In genomic region chr9:36037580-36038169, GRCh38 we compare ENCODE assay signal across 8 cellular contexts. TPM values are rescaled to one million over a fixed set of nuclear protein-coding genes. Genes with fewer than 3 reads are reported as not detected.
DNase-seq lines count a peak whose midpoint lies in the region; ATAC-seq and TF ChIP-seq lines count a peak whose summit lies in the region.

No MANE protein-coding gene starts in this region.

- no peaks in the 10 kb centered on the region for H3K27me3 ChIP-seq in HUES64 (ENCODE audit: insufficient read depth, low read length)
- no peaks in the 10 kb centered on the region for H3K27me3 ChIP-seq in right cardiac atrium (ENCODE audit: control insufficient read depth, insufficient read depth)
- H3K27me3 ChIP-seq in sigmoid colon: no peaks in the 10 kb centered on the region

- no peak for TF ChIP-seq CTCF in sigmoid colon (IDR thresholded peaks at IDR 0.05)

- DNase-seq in DMS79 (lab: John Stamatoyannopoulos, UW): peak; percentile 52
- DNase-seq in activated naive CD8-positive, alpha-beta T cell treated with anti-CD3 and anti-CD28 coated beads, Interleukin-2, amount 10 ng/mL, durations not matched to agents 7 days and 5 days: no peak
- no peak for DNase-seq in right cardiac atrium
- peak; percentile 68 for DNase-seq in sigmoid colon
- DNase-seq in T-helper 9 cell: no peak
- DNase-seq in hepatic stellate cell (ENCODE audit: low spot score): no peak

- TF ChIP-seq EP300 in sigmoid colon (IDR thresholded peaks at IDR 0.05): no peak

- 14% methylated on average over 16 of the region's 16 CpGs for WGBS in HUES64
- WGBS in right cardiac atrium: 16% methylated on average over 16 of the region's 16 CpGs
- 36 to 41% methylated on average over 16 of the region's 16 CpGs for WGBS in sigmoid colon, 2 donors

- H3K4me3 ChIP-seq in HUES64 (ENCODE audit: low read length): peak overlapping the region; percentile 93
- peak overlapping the region; percentile 94 for H3K4me3 ChIP-seq in right cardiac atrium (ENCODE audit: low read length)
- peak overlapping the region; percentile 74 to 98 (median 92) for H3K4me3 ChIP-seq in sigmoid colon

- no peaks in the 10 kb centered on the region for H3K36me3 Mint-ChIP-seq in activated naive CD8-positive, alpha-beta T cell treated with anti-CD3 and anti-CD28 coated beads, Interleukin-2, amount 10 ng/mL, durations not matched to agents 7 days and 5 days

- TF ChIP-seq POLR2A in sigmoid colon (IDR thresholded peaks at IDR 0.05): no peak

- peak overlapping the region; percentile 91 for H3K9ac ChIP-seq in HUES64 (ENCODE audit: low read depth, low read length)

- no peaks in the 10 kb centered on the region for H3K9me3 ChIP-seq in HUES64 (ENCODE audit: insufficient read depth, low read depth, low read length)
- no peaks in the 10 kb centered on the region for H3K9me3 ChIP-seq in right cardiac atrium (ENCODE audit: control insufficient read depth, low read length)
- no peaks in the 10 kb centered on the region for H3K9me3 ChIP-seq in sigmoid colon

- POLR2A ChIA-PET in activated naive CD8-positive, alpha-beta T cell treated with anti-CD3 and anti-CD28 coated beads, Interleukin-2, amount 10 ng/mL, durations not matched to agents 7 days and 5 days (lab: Charles Lee): interaction anchor here (0.6 to 1.3 kb wide), 4 partner anchors 14 to 393 kb away, joined by 3 to 4 read pairs (median 3); partner anchors contain the start of gene GNE

- H3K36me3 ChIP-seq in HUES64 (ENCODE audit: insufficient read depth, low read length) (no peaks in the 10 kb centered on the region), sigmoid colon (no peaks in the 10 kb centered on the region)

- peak overlapping the region; percentile 79 for H3K27ac ChIP-seq in HUES64 (ENCODE audit: low read depth, low read length)
- H3K27ac ChIP-seq in right cardiac atrium (ENCODE audit: low read length): no peak overlapping the region
- H3K27ac ChIP-seq in sigmoid colon: peak overlapping the region; percentile 78 to 87 (median 85)

- peaks cover 29% of the 10 kb centered on the region for H3K4me1 Mint-ChIP-seq in activated naive CD8-positive, alpha-beta T cell treated with anti-CD3 and anti-CD28 coated beads, Interleukin-2, amount 10 ng/mL, durations not matched to agents 7 days and 5 days

- ATAC-seq in activated naive CD8-positive, alpha-beta T cell treated with anti-CD3 and anti-CD28 coated beads, Interleukin-2, amount 10 ng/mL, durations not matched to agents 7 days and 5 days (ENCODE audit: low read depth): peak; percentile 7
- ATAC-seq in right cardiac atrium (peak; percentile 6 to 10), HG03432 (IDR thresholded peaks at IDR 0.05; ENCODE audit: unreplicated experiment) (no peak)

- peak overlapping the region; percentile 71 for H3K27ac Mint-ChIP-seq in activated naive CD8-positive, alpha-beta T cell treated with anti-CD3 and anti-CD28 coated beads, Interleukin-2, amount 10 ng/mL, durations not matched to agents 7 days and 5 days

- intact Hi-C loops in right cardiac atrium (cut with DNase I): no loop called here
- intact Hi-C loops in sigmoid colon (cut with DNase I): no loop called here

- H3K4me1 ChIP-seq in HUES64 (ENCODE audit: insufficient read depth, low read length) (peaks cover 21% of the 10 kb centered on the region; the same call in 1 of the 2 replicates), right cardiac atrium (ENCODE audit: control insufficient read depth, insufficient read depth, low read length) (no peaks in the 10 kb centered on the region), sigmoid colon (peaks cover 0 to 39% (median 24%) of the 10 kb centered on the region in 4 donors)

- no peaks in the 10 kb centered on the region for H3K9me3 Mint-ChIP-seq in activated naive CD8-positive, alpha-beta T cell treated with anti-CD3 and anti-CD28 coated beads, Interleukin-2, amount 10 ng/mL, durations not matched to agents 7 days and 5 days

- H3K27me3 Mint-ChIP-seq in activated naive CD8-positive, alpha-beta T cell treated with anti-CD3 and anti-CD28 coated beads, Interleukin-2, amount 10 ng/mL, durations not matched to agents 7 days and 5 days: peaks cover 12% of the 10 kb centered on the region

- H3K4me3 Mint-ChIP-seq in activated naive CD8-positive, alpha-beta T cell treated with anti-CD3 and anti-CD28 coated beads, Interleukin-2, amount 10 ng/mL, durations not matched to agents 7 days and 5 days: peak overlapping the region; percentile 96

RNA-seq across cellular contexts. Expression of gene RECK, which starts 1.0 kb away (rescaled TPM):
- polyA plus RNA-seq in HUES64 (2013, experiment 1 of 2): 6.8 TPM
- polyA plus RNA-seq in HUES64 (2013, experiment 2 of 2): 8.8 TPM
- total RNA-seq in activated naive CD8-positive, alpha-beta T cell treated with anti-CD3 and anti-CD28 coated beads, Interleukin-2, amount 10 ng/mL, durations not matched to agents 7 days and 5 days: 1 to 10 TPM; 8.8 to 9.3 TPM
- total RNA-seq in right cardiac atrium (10 to 100 TPM in 1 of 4 donors, 1 to 10 TPM in 3; 7.4 to 10.1 (median 8.6) TPM), sigmoid colon (10 to 100 TPM; 11.1 to 22.2 (median 16.6) TPM)
- polyA plus RNA-seq in right cardiac atrium (4.3 TPM), sigmoid colon (1 to 10 TPM in 2 of 3 donors, under 1 TPM in 1; 0.23 to 3.6 (median 1.2) TPM)

Comparison
In these comparisons a context has a peak if more than half of its experiments do, and no peak if none do; other contexts are left out.
1. DNase-seq: peak in DMS79 (single experiment) and sigmoid colon (single experiment); none in activated naive CD8-positive, alpha-beta T cell treated with anti-CD3 and anti-CD28 coated beads, Interleukin-2, amount 10 ng/mL, durations not matched to agents 7 days and 5 days (single experiment), right cardiac atrium (0 of 3), T-helper 9 cell (single experiment) and hepatic stellate cell (single experiment).
2. Peak in every context shown above with its lines, with median percentiles within 50 percentile points of each other: H3K4me3 ChIP-seq.